1 cellular context compared by ENCODE assay signal in genomic region chr18:35038881-35039491, GRCh38.
TF ChIP-seq lines count a peak whose summit lies in the region.

No MANE protein-coding gene starts in this region.

TF ChIP-seq in SK-N-SH, 30 proteins besides CTCF, POLR2A, EP300 and RAD21 (continued from another document):
- no peak for TF ChIP-seq REST (IDR thresholded peaks at IDR 0.05; ENCODE audit: low read depth, low read length)
- TF ChIP-seq USF2 (IDR thresholded peaks at IDR 0.05; ENCODE audit: borderline replicate concordance, low read depth, low read length) = no peak
- no peak for TF ChIP-seq IRF3 (IDR thresholded peaks at IDR 0.05; ENCODE audit: low read depth, low read length)
- TF ChIP-seq ELF1 (IDR thresholded peaks at IDR 0.05) = no peak
